Comparison of ENCODE assay signal across 1 cellular context in genomic region chr3:106827515-106828213, GRCh38.
TF ChIP-seq lines count a peak whose summit lies in the region.

No MANE protein-coding gene starts in this region.

TF ChIP-seq in K562, 482 proteins besides CTCF, POLR2A, EP300 and RAD21 (continued from another document):
- TF ChIP-seq FOXO4 (CRISPR knock-in tag; IDR thresholded peaks at IDR 0.05) = no peak
- no peak for TF ChIP-seq POLR2G (IDR thresholded peaks at IDR 0.05; ENCODE audit: low read depth, low read length)
- TF ChIP-seq ZNF263 (CRISPR knock-in tag; IDR thresholded peaks at IDR 0.05; ENCODE audit: borderline replicate concordance) = no peak
- TF ChIP-seq C11orf30 (IDR thresholded peaks at IDR 0.05; ENCODE audit: low read depth) = peak; percentile 36; the same call in 1 of the 2 replicates
- TF ChIP-seq ZNF696 (CRISPR knock-in tag; conservative IDR thresholded peaks at IDR 0.05) = no peak
- TF ChIP-seq PREB (CRISPR knock-in tag; IDR thresholded peaks at IDR 0.05) = no peak
- no peak for TF ChIP-seq ZNF239 (CRISPR knock-in tag; IDR thresholded peaks at IDR 0.05)
- no peak for TF ChIP-seq PHTF2 (CRISPR knock-in tag; IDR thresholded peaks at IDR 0.05)
- no peak for TF ChIP-seq LEF1 (IDR thresholded peaks at IDR 0.05)
- TF ChIP-seq KDM5B (IDR thresholded peaks at IDR 0.05; ENCODE audit: insufficient replicate concordance, low read depth, low read length) = no peak
- no peak for TF ChIP-seq ZNF318 (IDR thresholded peaks at IDR 0.05; ENCODE audit: borderline replicate concordance in 1 of 2, low read depth in 1 of 2)
- TF ChIP-seq BMI1 (IDR thresholded peaks at IDR 0.05; ENCODE audit: low read length) = no peak
- TF ChIP-seq MAFG (tag; conservative IDR thresholded peaks at IDR 0.05) = peak; percentile 63
- TF ChIP-seq ZBTB26 (CRISPR knock-in tag; IDR thresholded peaks at IDR 0.05) = no peak
- TF ChIP-seq ZNF449 (CRISPR knock-in tag; IDR thresholded peaks at IDR 0.05) = no peak
- peak; percentile 72 for TF ChIP-seq MAFK (IDR thresholded peaks at IDR 0.05; ENCODE audit: low read length)
- no peak for TF ChIP-seq HCFC1 (IDR thresholded peaks at IDR 0.05; ENCODE audit: low read depth, low read length)
- TF ChIP-seq MAFF (IDR thresholded peaks at IDR 0.05; ENCODE audit: low read length) = peak; percentile 55
- no peak for TF ChIP-seq THRAP3 (IDR thresholded peaks at IDR 0.05; ENCODE audit: borderline replicate concordance)
- no peak for TF ChIP-seq TEAD1 (CRISPR knock-in tag; IDR thresholded peaks at IDR 0.05)
- TF ChIP-seq ZNF311 (CRISPR knock-in tag; IDR thresholded peaks at IDR 0.05) = no peak
- TF ChIP-seq AFF1 (IDR thresholded peaks at IDR 0.05; ENCODE audit: low read depth in 1 of 2, partially characterized antibody in 2 of 2) = no peak
- TF ChIP-seq ETV1 (tag; conservative IDR thresholded peaks at IDR 0.05; ENCODE audit: low read depth) = no peak
